In the genomic region with DNA sequence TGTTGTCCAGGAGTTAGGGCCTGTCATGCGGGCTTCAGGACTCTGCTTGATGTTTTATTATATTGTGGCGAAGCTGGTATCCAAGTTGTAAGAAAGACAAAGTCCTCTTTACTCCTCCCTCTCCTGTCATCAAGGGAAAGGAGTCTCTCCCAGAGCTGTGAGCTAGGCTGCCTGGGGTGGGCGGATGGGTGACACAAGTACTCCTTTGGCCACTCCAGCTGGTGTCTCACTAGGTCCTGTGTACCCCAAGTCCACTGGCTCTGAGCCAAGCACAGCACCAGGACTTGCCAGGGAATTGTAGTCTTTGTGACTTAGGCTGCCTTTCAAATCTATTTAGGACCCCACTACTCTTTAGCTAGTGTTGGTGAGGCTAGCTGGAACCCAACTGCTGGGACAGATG, we compare ENCODE assay signal across 32 cellular contexts. TPM values are rescaled to one million over a fixed set of nuclear protein-coding genes. Genes with fewer than 3 reads are reported as not detected.
"Had no signal": no experiment of that assay in that cellular context is flagged by ENCODE, and none has a peak within 500 bp of the region (broad histone marks: within the 10 kb centered on the region; RNA-seq: fewer than 3 reads in every experiment).

No MANE protein-coding gene starts in this region.

- ATAC-seq: activated CD8-positive, alpha-beta T cell treated with anti-CD3 and anti-CD28 coated beads for 36 hours; activated naive CD4-positive, alpha-beta T cell treated with anti-CD3 and anti-CD28 coated beads, Interleukin-2, amount 50 U/mL, for 72 hours; activated T-cell treated with anti-CD3 and anti-CD28 coated beads, Interleukin-2, amount 50 U/mL, for 4 hours; activated T-cell treated with anti-CD3 and anti-CD28 coated beads, Interleukin-2, amount 50 U/mL, for 72 hours; activated T-helper 17 cell treated with anti-CD3 and anti-CD28 coated beads, Interleukin-2, amount 50 U/mL, for 72 hours; body of pancreas had no signal

- H3K9me3 ChIP-seq: adrenal gland, body of pancreas, breast epithelium had no signal

- H3K4me3 ChIP-seq: adrenal gland, body of pancreas, breast epithelium had no signal

- H3K27ac ChIP-seq: adrenal gland, body of pancreas, brain microvascular endothelial cell, breast epithelium, VCaP had no signal

- FAIRE-seq: TTC549 had no signal

- H3K36me3 ChIP-seq: adrenal gland, brain microvascular endothelial cell, breast epithelium had no signal

- H3K27me3 ChIP-seq: body of pancreas, brain microvascular endothelial cell had no signal

- DNase-seq: activated B cell treated with CpG ODN at 0.5 μM for 24 hours; activated CD4-positive, alpha-beta memory T cell treated with anti-CD3 and anti-CD28 coated beads for 36 hours; activated CD4-positive, alpha-beta T cell treated with anti-CD3 and anti-CD28 coated beads for 4 hours; activated CD4-positive, alpha-beta T cell treated with anti-CD3 and anti-CD28 coated beads, Interleukin-2, amount 10 ng/mL, durations not matched to agents 24 days and 14 days; activated CD4-positive, alpha-beta T cell treated with anti-CD3 and anti-CD28 coated beads, Interleukin-2, amount 50 U/mL, for 1 hour; activated CD4-positive, alpha-beta T cell treated with anti-CD3 and anti-CD28 coated beads, Interleukin-2, amount 50 U/mL, for 4 hours; activated CD4-positive, CD25-positive, alpha-beta regulatory T cell treated with anti-CD3 and anti-CD28 coated beads, Interleukin-2, amount 50 U/mL, for 72 hours; activated CD8-positive, alpha-beta memory T cell treated with anti-CD3 and anti-CD28 coated beads, Interleukin-2, amount 50 U/mL, for 4 hours; activated CD8-positive, alpha-beta T cell treated with anti-CD3 and anti-CD28 coated beads for 36 hours; activated gamma-delta T cell; activated naive CD4-positive, alpha-beta T cell treated with anti-CD3 and anti-CD28 coated beads for 36 hours; activated naive CD4-positive, alpha-beta T cell treated with anti-CD3 and anti-CD28 coated beads, Interleukin-2, amount 50 U/mL, for 16 hours; activated naive CD8-positive, alpha-beta T cell treated with anti-CD3 and anti-CD28 coated beads for 36 hours; activated T-cell treated with anti-CD3 and anti-CD28 coated beads for 4 hours; activated T-cell treated with anti-CD3 and anti-CD28 coated beads, Interleukin-2, amount 50 U/mL, for 1 hour; activated T-cell treated with anti-CD3 and anti-CD28 coated beads, Interleukin-2, amount 50 U/mL, for 4 hours; activated T-cell treated with anti-CD3 and anti-CD28 coated beads, Interleukin-2, amount 50 U/mL, for 72 hours; amniotic stem cell; aorta; brain microvascular endothelial cell; central memory CD4-positive, alpha-beta T cell; T-helper 1 cell; T-helper 2 cell; T-helper 9 cell had no signal

- H3K4me1 ChIP-seq: adrenal gland, body of pancreas, breast epithelium had no signal

RNA-seq across cellular contexts. Expression of a gene that starts 36.7 kb away (rescaled TPM):
- total RNA-seq: activated CD4-positive, alpha-beta T cell treated with anti-CD3 and anti-CD28 coated beads, Interleukin-2, amount 10 ng/mL, durations not matched to agents 24 days and 14 days; activated T-helper 1 cell treated with anti-CD3 and anti-CD28 coated beads, Interleukin-12 subunit alpha, Interleukin-12 subunit beta, Interleukin-2, Interleukin-4 antibody, amounts not matched to agents 30 ng/mL and 10 ng/mL and 1 ng/mL, durations not matched to agents 14 hours and 24 hours and 36 hours had no signal
